Comparison of ENCODE assay signal across 8 cellular contexts in the genomic region with DNA sequence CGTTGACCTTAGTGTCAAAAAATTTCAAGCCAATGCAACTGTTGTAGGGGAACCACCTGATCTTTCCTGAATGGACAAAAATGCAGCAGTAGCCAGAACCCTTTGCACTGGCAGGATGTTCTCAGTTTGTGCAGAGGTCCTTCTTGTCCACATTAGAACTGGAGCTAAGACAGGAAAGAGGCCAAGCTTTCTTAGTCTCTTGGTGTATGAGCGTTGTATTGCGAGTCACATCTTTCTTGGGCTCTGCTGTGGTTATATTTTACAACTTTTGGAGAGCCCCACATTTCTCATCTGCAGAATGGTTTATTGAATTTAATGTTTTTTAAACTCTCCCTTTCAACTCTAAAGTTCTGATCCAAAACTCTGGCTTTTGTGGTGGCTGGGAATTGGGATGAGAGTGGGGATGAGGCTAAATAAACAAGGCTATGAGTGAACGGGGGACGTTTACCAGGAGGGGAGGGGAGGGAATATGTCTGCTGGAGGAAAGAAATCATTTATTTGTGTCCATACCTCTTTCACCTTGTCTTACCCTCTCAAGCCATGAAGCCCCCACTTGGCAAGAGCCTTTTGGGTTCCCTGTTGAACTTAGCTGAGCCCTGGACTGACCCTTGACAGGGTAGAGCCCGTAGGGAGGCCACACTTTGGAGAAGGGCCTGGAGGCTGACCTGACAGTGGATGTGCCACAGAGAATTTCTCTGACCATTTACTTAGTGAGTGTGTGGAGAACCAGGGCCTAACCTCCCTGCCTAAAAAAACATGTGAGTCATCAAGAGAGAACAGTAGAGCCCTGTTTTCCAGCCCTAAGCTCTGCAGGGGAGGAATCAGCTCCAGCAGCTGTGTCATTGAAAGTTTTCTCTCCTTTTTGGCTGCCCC. TPM values are rescaled to one million over a fixed set of nuclear protein-coding genes. Genes with fewer than 3 reads are reported as not detected.
DNase-seq lines count a peak whose midpoint lies in the region; ATAC-seq and TF ChIP-seq lines count a peak whose summit lies in the region.

No MANE protein-coding gene starts in this region.

- ATAC-seq in lung (ENCODE audit: insufficient read depth, low FRiP score): peak; percentile 72
- peak; percentile 65 for ATAC-seq in upper lobe of right lung
- no peak for ATAC-seq in GM18868 (IDR thresholded peaks at IDR 0.05; ENCODE audit: unreplicated experiment)
- no peak for ATAC-seq in GM19467 (IDR thresholded peaks at IDR 0.05; ENCODE audit: unreplicated experiment)

- H3K9me3 ChIP-seq in lung (ENCODE audit: control insufficient read depth in 2 of 2, insufficient read depth in 1 of 2, low read length in 1 of 2) (no peaks in the 10 kb centered on the region), upper lobe of right lung (no peaks in the 10 kb centered on the region)

- DNase-seq in activated T-cell treated with anti-CD3 and anti-CD28 coated beads, Interleukin-2, amount 50 U/mL, for 1 hour: peak; percentile 28
- DNase-seq in activated T-cell treated with anti-CD3 and anti-CD28 coated beads for 4 hours (no peak), brain pericyte (ENCODE audit: low read depth, low spot score) (peak; percentile 82), lung (ENCODE audit: low spot score) (no peak), upper lobe of right lung (no peak), KG1 (lab: John Stamatoyannopoulos, UW) (no peak)

- H3K4me3 ChIP-seq in lung: no peak overlapping the region
- H3K4me3 ChIP-seq in upper lobe of right lung: no peak overlapping the region

- H3K36me3 ChIP-seq in lung (ENCODE audit: control insufficient read depth in 2 of 2, insufficient read depth in 2 of 2, low read length in 2 of 2): no peaks in the 10 kb centered on the region
- H3K36me3 ChIP-seq in upper lobe of right lung: no peaks in the 10 kb centered on the region

- 73 to 83% methylated on average over 6 of the region's 6 CpGs for WGBS in lung, 2 donors

- H3K4me1 ChIP-seq in lung (ENCODE audit: control insufficient read depth in 2 of 2, insufficient read depth in 2 of 2, low read length in 2 of 2) (peaks cover 0 to 4% of the 10 kb centered on the region in 2 donors), upper lobe of right lung (peaks cover 26% of the 10 kb centered on the region)

- no peak for TF ChIP-seq CTCF in lung (IDR thresholded peaks at IDR 0.05; ENCODE audit: control extremely low read depth, extremely low read depth)
- TF ChIP-seq CTCF in upper lobe of right lung (IDR thresholded peaks at IDR 0.05): no peak

- intact Hi-C loops in upper lobe of right lung (cut with DNase I): no loop called here

- H3K27me3 ChIP-seq in lung (ENCODE audit: control insufficient read depth, insufficient read depth): no peaks in the 10 kb centered on the region
- H3K27me3 ChIP-seq in upper lobe of right lung: no peaks in the 10 kb centered on the region

- H3K27ac ChIP-seq in lung (ENCODE audit: low read depth in 1 of 2, low read length in 1 of 2) (no peak overlapping the region), upper lobe of right lung (no peak overlapping the region)

RNA-seq across cellular contexts. Expression of gene CHI3L2, which starts 0.6 kb away (rescaled TPM):
- total RNA-seq in lung (100 to 1,000 TPM in 1 of 2 donors, 10 to 100 TPM in 1; 30.1 to 298 TPM), upper lobe of right lung (50.3 TPM)
- 100 to 1,000 TPM in 1 of 2 donors, 10 to 100 TPM in 1; 75.6 to 206 TPM for polyA plus RNA-seq in lung

RNA-seq across cellular contexts. Expression of gene DENND2D, which starts 27.7 kb away (rescaled TPM):
- total RNA-seq in lung: 10 to 100 TPM; 39.3 to 61.6 TPM
- polyA plus RNA-seq in lung: 10 to 100 TPM; 49.5 to 71.7 TPM
- total RNA-seq in upper lobe of right lung: 78.2 TPM

Comparison
In these comparisons a context has a peak if more than half of its experiments do, and no peak if none do; other contexts are left out.
1. DNase-seq: peak in activated T-cell treated with anti-CD3 and anti-CD28 coated beads, Interleukin-2, amount 50 U/mL, for 1 hour (single experiment) and brain pericyte (single experiment); none in activated T-cell treated with anti-CD3 and anti-CD28 coated beads for 4 hours (single experiment), lung (single experiment), upper lobe of right lung (single experiment) and KG1 (single experiment).
2. ATAC-seq: peak in lung (single experiment) and upper lobe of right lung (single experiment); none in GM18868 (single experiment) and GM19467 (single experiment).